27 cellular contexts compared by ENCODE assay signal in genomic region chr5:52672459-52672858, GRCh38.
"Had no signal": no experiment of that assay in that cellular context is flagged by ENCODE, and none has a peak within 500 bp of the region (broad histone marks: within the 10 kb centered on the region; RNA-seq: fewer than 3 reads in every experiment).

No MANE protein-coding gene starts in this region.

- H3K4me1 ChIP-seq: esophagus squamous epithelium, lower lobe of right lung, pancreas, prostate gland, right atrium auricular region, stomach, testis had no signal

- H3K27ac ChIP-seq: coronary artery, esophagus squamous epithelium, lower lobe of right lung, neutrophil, pancreas, prostate gland, right atrium auricular region, stomach, testis, tibial artery had no signal

- ATAC-seq: left colon; left ventricle myocardium superior; lower lobe of right lung; mucosa of descending colon; natural killer cell treated with Interleukin-12 subunit alpha and Interleukin-12 subunit beta and Interleukin-15 and Interleukin-18, amount 100 ng/mL, for 72 hours; pancreas; sciatic nerve; stimulated activated effector memory CD8-positive, alpha-beta T cell treated with anti-CD3 and anti-CD28 coated beads, Interleukin-12 subunit alpha, Interleukin-12 subunit beta, amount 100 ng/mL, for 72 hours had no signal

- DNase-seq: dermis blood vessel endothelial cell; effector memory CD4-positive, alpha-beta T cell; erythroblast; esophagus squamous epithelium; hypothalamus; immature natural killer cell; islet precursor cell; kidney glomerular epithelial cell; left colon; left ventricle myocardium superior; lower lobe of right lung; mucosa of descending colon; naive B cell; pancreas; stimulated activated CD4-positive, alpha-beta T cell treated with anti-CD3 and anti-CD28 coated beads, Interleukin-2, amount 100 ng/mL, for 24 hours; stimulated activated CD4-positive, alpha-beta T cell treated with anti-CD3 and anti-CD28 coated beads, Interleukin-4, amount 100 ng/mL, for 24 hours; stimulated activated naive CD4-positive, alpha-beta T cell treated with Interleukin-2 at 50 U/mL for 16 hours; stomach; testis; tibial artery had no signal

- H3K27me3 ChIP-seq: esophagus squamous epithelium, neutrophil, pancreas, right atrium auricular region, stomach, testis, tibial artery had no signal

- H3K36me3 ChIP-seq: esophagus squamous epithelium, lower lobe of right lung, neutrophil, pancreas, prostate gland, right atrium auricular region, stomach, tibial artery had no signal

- H3K4me3 ChIP-seq: coronary artery, esophagus squamous epithelium, lower lobe of right lung, mucosa of descending colon, pancreas, prostate gland, right atrium auricular region, stomach, testis, tibial artery had no signal

- H3K9me3 ChIP-seq: esophagus squamous epithelium, lower lobe of right lung, mucosa of descending colon, neutrophil, pancreas, prostate gland, right atrium auricular region, stomach, testis, tibial artery had no signal
